31 cellular contexts compared by ENCODE assay signal in the genomic region with DNA sequence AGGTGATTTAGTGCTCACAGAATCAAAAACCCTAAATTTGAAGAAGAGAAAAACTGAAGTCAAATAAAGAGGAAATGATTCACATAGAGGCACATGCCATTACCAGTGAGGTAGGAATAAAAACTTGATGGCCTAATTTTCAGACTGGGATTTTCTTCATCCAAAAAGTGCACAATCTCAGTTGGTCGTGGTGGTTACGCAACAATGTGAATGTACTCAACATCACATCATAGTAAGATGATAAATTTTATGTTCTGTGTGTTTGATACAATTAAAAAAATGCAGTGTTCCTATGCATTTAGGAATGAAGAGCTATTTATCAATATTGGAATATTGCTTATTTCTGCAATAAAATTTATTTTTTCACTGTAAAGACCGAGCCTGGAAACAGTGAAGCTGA.
"Had no signal": no experiment of that assay in that cellular context is flagged by ENCODE, and none has a peak within 500 bp of the region (broad histone marks: within the 10 kb centered on the region; RNA-seq: fewer than 3 reads in every experiment).

No MANE protein-coding gene starts in this region.

- H3K36me3 ChIP-seq: neural progenitor cell, ovary, spleen, suprapubic skin, tibial artery, transverse colon, upper lobe of right lung, uterus had no signal

- H3K4me1 ChIP-seq: parathyroid adenoma, psoas muscle, suprapubic skin, testis, tibial artery, transverse colon, upper lobe of right lung had no signal

- ATAC-seq: natural killer cell; psoas muscle; right cardiac atrium; sciatic nerve; stimulated activated memory B cell treated with anti-CD40 and anti-IgM and Interleukin-4, amounts not matched to agents 10 μg/mL and 1 μg/mL and 100 μg/mL, for 72 hours; stimulated activated naive CD8-positive, alpha-beta T cell treated with anti-CD3 and anti-CD28 coated beads, Interleukin-15, amount 100 ng/mL, for 72 hours; stimulated activated naive CD8-positive, alpha-beta T cell treated with anti-CD3 and anti-CD28 coated beads, Interleukin-15, Interleukin-2, amounts not matched to agents 100 U/mL and 50 U/mL, for 24 hours; upper lobe of right lung had no signal

- H3K79me2 ChIP-seq: parathyroid adenoma had no signal

- H3K9me3 ChIP-seq: ovary, psoas muscle, spleen, suprapubic skin, testis, tibial artery, transverse colon, upper lobe of right lung, uterus had no signal

- H3K9ac ChIP-seq: neural progenitor cell, parathyroid adenoma had no signal

- DNase-seq: natural killer cell; occipital lobe; ovary; posterior cingulate gyrus; psoas muscle; right cardiac atrium; spleen; stimulated activated CD4-positive, alpha-beta T cell treated with anti-CD3 and anti-CD28 coated beads, Interleukin-12 subunit alpha, Interleukin-12 subunit beta, amount 100 ng/mL, for 4 hours; stimulated activated CD4-positive, alpha-beta T cell treated with anti-CD3 and anti-CD28 coated beads, Interleukin-1b, Interleukin-23, amount 100 ng/mL, for 48 hours; stimulated activated CD4-positive, alpha-beta T cell treated with anti-CD3 and anti-CD28 coated beads, Interleukin-4, amount 100 ng/mL, for 1 hour; stimulated activated CD4-positive, alpha-beta T cell treated with anti-CD3 and anti-CD28 coated beads, Interleukin-4, amount 100 ng/mL, for 4 hours; stimulated activated CD8-positive, alpha-beta memory T cell treated with anti-CD3 and anti-CD28 coated beads, Interleukin-4, amount 100 ng/mL, for 48 hours; stimulated activated naive CD4-positive, alpha-beta T cell; stimulated activated naive CD8-positive, alpha-beta T cell treated with anti-CD3 and anti-CD28 coated beads, Interleukin-15, amount 100 ng/mL, for 72 hours; stimulated activated naive CD8-positive, alpha-beta T cell treated with anti-CD3 and anti-CD28 coated beads, Interleukin-15, Interleukin-2, amounts not matched to agents 100 U/mL and 50 U/mL, for 24 hours; substantia nigra; testis; tibial artery; transverse colon; upper lobe of right lung; uterus had no signal

- H3K27ac ChIP-seq: neural progenitor cell, ovary, parathyroid adenoma, psoas muscle, skin epidermis, spleen, suprapubic skin, testis, tibial artery, transverse colon, upper lobe of right lung, uterus had no signal

- H3K4me3 Mint-ChIP-seq: natural killer cell; nephron; neural progenitor cell; stimulated activated memory B cell treated with anti-CD40 and anti-IgM and Interleukin-4, amounts not matched to agents 10 μg/mL and 1 μg/mL and 100 μg/mL, for 72 hours; stimulated activated naive CD8-positive, alpha-beta T cell treated with anti-CD3 and anti-CD28 coated beads, Interleukin-15, amount 100 ng/mL, for 72 hours; type B pancreatic cell had no signal

- H3K27ac Mint-ChIP-seq: natural killer cell; nephron; neural progenitor cell; progenitor cell of endocrine pancreas; stimulated activated memory B cell treated with anti-CD40 and anti-IgM and Interleukin-4, amounts not matched to agents 10 μg/mL and 1 μg/mL and 100 μg/mL, for 72 hours; stimulated activated naive CD8-positive, alpha-beta T cell treated with anti-CD3 and anti-CD28 coated beads, Interleukin-15, amount 100 ng/mL, for 72 hours; type B pancreatic cell had no signal

- H3K4me2 ChIP-seq: neural progenitor cell, smooth muscle cell had no signal

- H3K27me3 ChIP-seq: neural progenitor cell, ovary, suprapubic skin, testis, tibial artery, transverse colon, upper lobe of right lung, uterus had no signal

- H2AFZ ChIP-seq: neural progenitor cell, parathyroid adenoma had no signal

- H3K36me3 Mint-ChIP-seq: natural killer cell; stimulated activated memory B cell treated with anti-CD40 and anti-IgM and Interleukin-4, amounts not matched to agents 10 μg/mL and 1 μg/mL and 100 μg/mL, for 72 hours; type B pancreatic cell had no signal

- H3K4me3 ChIP-seq: neural progenitor cell, ovary, psoas muscle, skin epidermis, smooth muscle cell, spleen, suprapubic skin, testis, tibial artery, transverse colon, upper lobe of right lung, uterus had no signal

- H3K27me3 Mint-ChIP-seq: stimulated activated memory B cell treated with anti-CD40 and anti-IgM and Interleukin-4, amounts not matched to agents 10 μg/mL and 1 μg/mL and 100 μg/mL, for 72 hours had no signal

- H3K9me3 Mint-ChIP-seq: natural killer cell; nephron; stimulated activated memory B cell treated with anti-CD40 and anti-IgM and Interleukin-4, amounts not matched to agents 10 μg/mL and 1 μg/mL and 100 μg/mL, for 72 hours; stimulated activated naive CD8-positive, alpha-beta T cell treated with anti-CD3 and anti-CD28 coated beads, Interleukin-15, amount 100 ng/mL, for 72 hours; type B pancreatic cell had no signal

- H3K4me1 Mint-ChIP-seq: natural killer cell; nephron; stimulated activated memory B cell treated with anti-CD40 and anti-IgM and Interleukin-4, amounts not matched to agents 10 μg/mL and 1 μg/mL and 100 μg/mL, for 72 hours; stimulated activated naive CD8-positive, alpha-beta T cell treated with anti-CD3 and anti-CD28 coated beads, Interleukin-15, amount 100 ng/mL, for 72 hours had no signal
